Comparison of ENCODE assay signal across 2 cellular contexts in the genomic region with DNA sequence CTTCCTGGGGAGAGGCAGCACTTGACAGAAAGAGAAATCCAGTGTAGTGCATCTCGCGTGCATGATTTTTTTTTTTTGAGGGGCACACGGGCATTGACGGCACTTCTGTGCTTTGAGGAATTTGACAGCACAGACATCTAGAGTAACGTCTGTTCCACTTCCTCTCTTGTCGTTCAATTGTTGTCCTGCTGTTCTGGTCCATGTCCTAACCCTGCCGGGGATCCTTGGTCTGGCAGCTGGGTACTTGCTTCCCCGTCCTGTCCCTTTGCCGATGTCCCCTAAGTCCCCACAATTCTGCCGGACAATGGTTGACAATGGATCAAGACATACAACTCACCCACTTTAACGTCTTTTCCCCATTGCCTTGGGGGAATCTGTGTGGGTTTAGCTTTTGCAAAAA.
A peak's percentile ranks its signal among the peaks of the same experiment; 100 is the strongest.
TF ChIP-seq lines count a peak whose summit lies in the region.

No MANE protein-coding gene starts in this region.

TF ChIP-seq in K562, 482 proteins besides CTCF, POLR2A, EP300 and RAD21:
- TF ChIP-seq ILF3 (IDR thresholded peaks at IDR 0.05; ENCODE audit: borderline replicate concordance): no peak
- TF ChIP-seq SPI1 (IDR thresholded peaks at IDR 0.05; ENCODE audit: borderline replicate concordance, low read depth, low read length): 0 out of 2 replicates have a peak, but pooled peaks have one; percentile 2
- TF ChIP-seq SOX6 (IDR thresholded peaks at IDR 0.05): no peak
- no peak for TF ChIP-seq PHF21A (IDR thresholded peaks at IDR 0.05; ENCODE audit: borderline replicate concordance, low read depth)

TF ChIP-seq in GM23338, 12 proteins besides CTCF, POLR2A, EP300 and RAD21:
- TF ChIP-seq EZH2phosphoT487 (IDR thresholded peaks at IDR 0.05; ENCODE audit: unreplicated experiment) (no peak), CREB1 (CRISPR knock-in tag; IDR thresholded peaks at IDR 0.05; ENCODE audit: low read depth) (no peak), STAT1 (IDR thresholded peaks at IDR 0.05; ENCODE audit: unreplicated experiment) (no peak)
